Comparison of ENCODE assay signal across 12 cellular contexts in genomic region chr19:3398114-3398899, GRCh38. TPM values are rescaled to one million over a fixed set of nuclear protein-coding genes. Genes with fewer than 3 reads are reported as not detected.
DNase-seq lines count a peak whose midpoint lies in the region; ATAC-seq and TF ChIP-seq lines count a peak whose summit lies in the region.
"Had no signal": no experiment of that assay in that cellular context is flagged by ENCODE, and none has a peak within 500 bp of the region (broad histone marks: within the 10 kb centered on the region; RNA-seq: fewer than 3 reads in every experiment).

No MANE protein-coding gene starts in this region.

- no peak overlapping the region for H3K4me3 Mint-ChIP-seq in endodermal cell
- H3K4me3 Mint-ChIP-seq: activated CD8-positive, alpha-beta T cell treated with anti-CD3 and anti-CD28 coated beads for 36 hours; stimulated activated effector memory CD8-positive, alpha-beta T cell treated with anti-CD3 and anti-CD28 coated beads, Interleukin-12 subunit alpha, Interleukin-12 subunit beta, amount 100 ng/mL, for 72 hours had no signal

- H3K27ac Mint-ChIP-seq in endodermal cell: no peak overlapping the region
- H3K27ac Mint-ChIP-seq: activated CD8-positive, alpha-beta T cell treated with anti-CD3 and anti-CD28 coated beads for 36 hours; progenitor cell of endocrine pancreas; stimulated activated effector memory CD8-positive, alpha-beta T cell treated with anti-CD3 and anti-CD28 coated beads, Interleukin-12 subunit alpha, Interleukin-12 subunit beta, amount 100 ng/mL, for 72 hours had no signal

- H3K36me3 Mint-ChIP-seq in endodermal cell (ENCODE audit: low read depth): no peaks in the 10 kb centered on the region
- H3K36me3 Mint-ChIP-seq: stimulated activated effector memory CD8-positive, alpha-beta T cell treated with anti-CD3 and anti-CD28 coated beads, Interleukin-12 subunit alpha, Interleukin-12 subunit beta, amount 100 ng/mL, for 72 hours had no signal

- peaks cover 4% of the 10 kb centered on the region for H3K9me3 ChIP-seq in endodermal cell (ENCODE audit: control insufficient read depth, low read length)
- H3K9me3 ChIP-seq: BLaER1 had no signal

- no peak for ATAC-seq in GM21360 (IDR thresholded peaks at IDR 0.05; ENCODE audit: unreplicated experiment)
- ATAC-seq: activated CD8-positive, alpha-beta T cell treated with anti-CD3 and anti-CD28 coated beads for 36 hours had no signal

- peaks cover 7% of the 10 kb centered on the region for H3K9me3 Mint-ChIP-seq in endodermal cell
- H3K9me3 Mint-ChIP-seq: activated CD8-positive, alpha-beta T cell treated with anti-CD3 and anti-CD28 coated beads for 36 hours; stimulated activated effector memory CD8-positive, alpha-beta T cell treated with anti-CD3 and anti-CD28 coated beads, Interleukin-12 subunit alpha, Interleukin-12 subunit beta, amount 100 ng/mL, for 72 hours had no signal

- H3K27me3 Mint-ChIP-seq in endodermal cell (ENCODE audit: insufficient read depth): peaks cover 15% of the 10 kb centered on the region
- H3K27me3 Mint-ChIP-seq: activated CD8-positive, alpha-beta T cell treated with anti-CD3 and anti-CD28 coated beads for 36 hours had no signal

- H3K27ac ChIP-seq in endodermal cell (ENCODE audit: low read depth, low read length) (no peak overlapping the region), brain microvascular endothelial cell (no peak overlapping the region)

- no peak overlapping the region for H3K9ac ChIP-seq in endodermal cell (ENCODE audit: extremely low read depth, low read length, poor library complexity, severe bottlenecking)
- H3K9ac ChIP-seq: BLaER1 had no signal

- H3K27me3 ChIP-seq in endodermal cell (ENCODE audit: control insufficient read depth, insufficient read depth, low read length, poor library complexity, severe bottlenecking): no peaks in the 10 kb centered on the region
- H3K27me3 ChIP-seq in brain microvascular endothelial cell (replicated peaks): no peaks in the 10 kb centered on the region
- H3K27me3 ChIP-seq: BLaER1 had no signal

- no peak overlapping the region for H3K4me3 ChIP-seq in endodermal cell (ENCODE audit: low read length)
- H3K4me3 ChIP-seq in brain microvascular endothelial cell (ENCODE audit: low read depth, low read length): no peak overlapping the region
- H3K4me3 ChIP-seq: BLaER1 had no signal

- 53 to 55% methylated on average over 23 to 31 of the region's 31 CpGs for WGBS in endodermal cell (ENCODE audit: insufficient coverage in 1 of 2, insufficient read length in 1 of 2), 2 experiments

- TF ChIP-seq CTCF in endodermal cell (conservative IDR thresholded peaks at IDR 0.05) (no peak), brain microvascular endothelial cell (IDR thresholded peaks at IDR 0.05; ENCODE audit: low read depth, low read length, missing control alignments) (no peak)

- no peaks in the 10 kb centered on the region for H3K4me1 ChIP-seq in endodermal cell (ENCODE audit: control insufficient read depth, insufficient read depth, low read length)

- H3K4me1 Mint-ChIP-seq in endodermal cell: no peaks in the 10 kb centered on the region
- H3K4me1 Mint-ChIP-seq: stimulated activated effector memory CD8-positive, alpha-beta T cell treated with anti-CD3 and anti-CD28 coated beads, Interleukin-12 subunit alpha, Interleukin-12 subunit beta, amount 100 ng/mL, for 72 hours had no signal

- no peaks in the 10 kb centered on the region for H3K36me3 ChIP-seq in endodermal cell (ENCODE audit: control insufficient read depth, insufficient read depth, low read length)
- H3K36me3 ChIP-seq in brain microvascular endothelial cell (replicated peaks): peaks cover 14% of the 10 kb centered on the region

- DNase-seq in GM03348 (ENCODE audit: low spot score) (peak; percentile 64), endodermal cell (peak; percentile 64), left kidney (ENCODE audit: low read depth, low spot score) (peak; percentile 62), retina (peak; percentile 28), brain microvascular endothelial cell (no peak), amniotic stem cell (lab: John Stamatoyannopoulos, UW) (no peak), glomerular visceral epithelial cell (ENCODE audit: extremely low spot score) (no peak)
- DNase-seq: activated CD8-positive, alpha-beta T cell treated with anti-CD3 and anti-CD28 coated beads for 36 hours had no signal

- in situ Hi-C loops in brain microvascular endothelial cell (cut with HindIII; ENCODE audit: low pct_ligation_motif_present, low sequenced_read_pairs): no loop called here

RNA-seq across cellular contexts. Expression of gene NFIC, which starts 31.9 kb away (rescaled TPM):
- 1 to 10 TPM; 5.2 to 6.6 TPM for total RNA-seq in endodermal cell
- polyA plus RNA-seq in endodermal cell (2013, experiment 1 of 2): 4.0 TPM
- polyA plus RNA-seq in endodermal cell (2013, experiment 2 of 2): 3.7 TPM

Comparison
In these comparisons a context has a peak if more than half of its experiments do, and no peak if none do; other contexts are left out.
1. DNase-seq: peak in GM03348 (single experiment), endodermal cell (single experiment), left kidney (single experiment) and retina (single experiment); none in brain microvascular endothelial cell (single experiment), amniotic stem cell (single experiment) and glomerular visceral epithelial cell (single experiment).